In genomic region chr18:9665311-9665710, GRCh38 we compare ENCODE assay signal across 16 cellular contexts. TPM values are rescaled to one million over a fixed set of nuclear protein-coding genes. Genes with fewer than 3 reads are reported as not detected.
A peak's percentile ranks its signal among the peaks of the same experiment; 100 is the strongest.
DNase-seq lines count a peak whose midpoint lies in the region; ATAC-seq lines count a peak whose summit lies in the region.
"Had no signal": no experiment of that assay in that cellular context is flagged by ENCODE, and none has a peak within 500 bp of the region (broad histone marks: within the 10 kb centered on the region; RNA-seq: fewer than 3 reads in every experiment).

No MANE protein-coding gene starts in this region.

- no peak for ATAC-seq in HG02885 (IDR thresholded peaks at IDR 0.05; ENCODE audit: poor library complexity, unreplicated experiment)

- H2BK15ac ChIP-seq in neuronal stem cell (ENCODE audit: low read length) = no peak overlapping the region

- H3K27me3 ChIP-seq in neuronal stem cell (ENCODE audit: control insufficient read depth in 3 of 3, insufficient read depth in 3 of 3, low read depth in 1 of 3, low read length in 3 of 3) = no peaks in the 10 kb centered on the region

- peaks cover 2 to 13% of the 10 kb centered on the region in 2 donors for H3K4me1 ChIP-seq in neuronal stem cell (ENCODE audit: control insufficient read depth in 2 of 2, insufficient read depth in 1 of 2, low read depth in 1 of 2, low read length in 2 of 2)

- no peak overlapping the region for H3K27ac ChIP-seq in neuronal stem cell (replicated peaks; ENCODE audit: low read length)

- H2BK120ac ChIP-seq in neuronal stem cell (ENCODE audit: low read depth, low read length) = no peak overlapping the region

- no peak overlapping the region for H3K14ac ChIP-seq in neuronal stem cell (ENCODE audit: low read length)

- H4K91ac ChIP-seq in neuronal stem cell (ENCODE audit: low read depth, low read length, poor library complexity) = no peak overlapping the region

- H3K9me3 ChIP-seq in neuronal stem cell (replicated peaks in 1 of 2; ENCODE audit: control insufficient read depth in 2 of 2, insufficient read depth in 1 of 2, low read depth in 1 of 2, low read length in 2 of 2) = peaks cover 0 to 2% of the 10 kb centered on the region in 2 donors
- H3K9me3 ChIP-seq: Caco-2 had no signal

- no peaks in the 10 kb centered on the region for H3K36me3 ChIP-seq in neuronal stem cell (replicated peaks in 1 of 2; ENCODE audit: control insufficient read depth in 2 of 2, insufficient read depth in 2 of 2, low read length in 2 of 2)

- no peaks in the 10 kb centered on the region for H3K79me1 ChIP-seq in neuronal stem cell (ENCODE audit: low read depth, low read length)

- no peak overlapping the region for H3K23ac ChIP-seq in neuronal stem cell (ENCODE audit: low read depth, low read length, poor library complexity)

- no peak overlapping the region for H3K4ac ChIP-seq in neuronal stem cell (ENCODE audit: low read length)

- H3K4me2 ChIP-seq in neuronal stem cell (ENCODE audit: insufficient read depth, low read length, poor library complexity, severe bottlenecking) = no peak overlapping the region

- H4K8ac ChIP-seq in neuronal stem cell (ENCODE audit: low read depth, low read length) = no peak overlapping the region

- no peak overlapping the region for H3K4me3 ChIP-seq in neuronal stem cell (ENCODE audit: low read length in 2 of 2)

- H2AK5ac ChIP-seq in neuronal stem cell (ENCODE audit: low read depth, low read length) = no peak overlapping the region

- DNase-seq in astrocyte of the hippocampus (ENCODE audit: low read depth, low spot score) = peak; percentile 45
- DNase-seq in kidney tubule cell (ENCODE audit: low spot score) = peak; percentile 34
- no peak for DNase-seq in neuronal stem cell (ENCODE audit: low spot score)
- DNase-seq in iPS-NIHi7 (ENCODE audit: extremely low spot score) = no peak
- no peak for DNase-seq in superior temporal gyrus (ENCODE audit: extremely low spot score)
- DNase-seq in cerebellar cortex (ENCODE audit: low spot score) = no peak
- DNase-seq: DMS153, MV-4-11, NCI-H1436, NCI-H2029, NCI-H2171, NCI-H446, NCI-H69, SHP77 had no signal

- no peak overlapping the region for H2BK12ac ChIP-seq in neuronal stem cell (ENCODE audit: low read length)

- no CpG with 5 or more reads among the region's 2 CpGs for WGBS in neuronal stem cell (ENCODE audit: extremely low coverage in 2 of 2, insufficient read length in 2 of 2, insufficient replicate concordance in 1 of 2), 2 donors

- no peak overlapping the region for H2BK5ac ChIP-seq in neuronal stem cell (ENCODE audit: low read length)

- H2AFZ ChIP-seq in neuronal stem cell (ENCODE audit: low read length) = peak overlapping the region; percentile 65

- no peak overlapping the region for H3K9ac ChIP-seq in neuronal stem cell (ENCODE audit: low read depth, low read length, poor library complexity)

- H3K18ac ChIP-seq in neuronal stem cell (ENCODE audit: low read length) = no peak overlapping the region

RNA-seq across cellular contexts. Expression of gene RAB31, which starts 42.8 kb away (rescaled TPM):
- polyA plus RNA-seq in neuronal stem cell (2013, experiment 1 of 2) = 30.4 TPM
- 34.5 TPM for polyA plus RNA-seq in neuronal stem cell (2013, experiment 2 of 2)

RNA-seq across cellular contexts. Expression of gene PPP4R1, which starts 51.0 kb away (rescaled TPM):
- 50.0 TPM for polyA plus RNA-seq in neuronal stem cell (2013, experiment 1 of 2)
- polyA plus RNA-seq in neuronal stem cell (2013, experiment 2 of 2) = 50.8 TPM

Comparison
In these comparisons a context has a peak if more than half of its experiments do, and no peak if none do; other contexts are left out.
1. DNase-seq: peak in astrocyte of the hippocampus (single experiment) and kidney tubule cell (single experiment); none in neuronal stem cell (single experiment), iPS-NIHi7 (single experiment), superior temporal gyrus (single experiment) and cerebellar cortex (single experiment).